Comparison of ENCODE assay signal across 11 cellular contexts in genomic region chr1:225944951-225945350, GRCh38. TPM values are rescaled to one million over a fixed set of nuclear protein-coding genes. Genes with fewer than 3 reads are reported as not detected.
DNase-seq lines count a peak whose midpoint lies in the region; ATAC-seq and TF ChIP-seq lines count a peak whose summit lies in the region.
"Had no signal": no experiment of that assay in that cellular context is flagged by ENCODE, and none has a peak within 500 bp of the region (broad histone marks: within the 10 kb centered on the region; RNA-seq: fewer than 3 reads in every experiment).

No MANE protein-coding gene starts in this region.

- H3K36me3 ChIP-seq in GM06990 (ENCODE audit: control insufficient read depth, insufficient read depth, low read length) (no peaks in the 10 kb centered on the region), endodermal cell (ENCODE audit: control insufficient read depth, insufficient read depth, low read length) (peaks cover 10% of the 10 kb centered on the region)
- H3K36me3 ChIP-seq: SJSA1 had no signal

- peak overlapping the region; percentile 66 for H3K27ac ChIP-seq in endodermal cell (ENCODE audit: low read depth, low read length)
- H3K27ac ChIP-seq: SJSA1 had no signal

- H3K36me3 Mint-ChIP-seq in endodermal cell (ENCODE audit: low read depth) = peaks cover 4% of the 10 kb centered on the region

- peaks cover 68% of the 10 kb centered on the region for H3K4me1 Mint-ChIP-seq in endodermal cell

- peak; percentile 52 for ATAC-seq in HG03460 (IDR thresholded peaks at IDR 0.05; ENCODE audit: unreplicated experiment)

- H3K9me3 ChIP-seq in endodermal cell (ENCODE audit: control insufficient read depth, low read length) = no peaks in the 10 kb centered on the region
- H3K9me3 ChIP-seq: SJSA1 had no signal

- 74 to 94% methylated on average over 2 to 7 of the region's 7 CpGs for WGBS in endodermal cell (ENCODE audit: insufficient coverage in 1 of 2, insufficient read length in 1 of 2), 2 experiments

- H3K27me3 Mint-ChIP-seq in endodermal cell (ENCODE audit: insufficient read depth) = peaks cover 11% of the 10 kb centered on the region

- H3K9me3 Mint-ChIP-seq in endodermal cell = no peaks in the 10 kb centered on the region

- H3K4me1 ChIP-seq in endodermal cell (ENCODE audit: control insufficient read depth, insufficient read depth, low read length) = peaks cover 53% of the 10 kb centered on the region
- H3K4me1 ChIP-seq: SJSA1 had no signal

- peak overlapping the region; percentile 96 for H3K27ac Mint-ChIP-seq in endodermal cell

- H3K27me3 ChIP-seq in GM06990 (replicated peaks; ENCODE audit: control insufficient read depth, insufficient read depth, low read length) (no peaks in the 10 kb centered on the region), endodermal cell (ENCODE audit: control insufficient read depth, insufficient read depth, low read length, poor library complexity, severe bottlenecking) (no peaks in the 10 kb centered on the region)
- H3K27me3 ChIP-seq: SJSA1 had no signal

- DNase-seq in GM06990 (ENCODE audit: extremely low read depth, insufficient read length) (peak; percentile 50), GM20000 (ENCODE audit: low spot score) (peak; percentile 73), endodermal cell (no peak), cortex of kidney (lab: John Stamatoyannopoulos, UW) (no peak), DMS79 treated with DMSO at 0.1 percent for 48 hours (lab: John Stamatoyannopoulos, UW) (no peak), OCI-M2 (lab: John Stamatoyannopoulos, UW; ENCODE audit: unreplicated experiment) (no peak)
- no peak for DNase-seq in activated naive CD4-positive, alpha-beta T cell treated with anti-CD3 and anti-CD28 coated beads, Interleukin-2, amount 50 U/mL, for 16 hours

- H3K4me3 ChIP-seq in GM06990 (replicated peaks; ENCODE audit: low read depth, low read length) (no peak overlapping the region), endodermal cell (ENCODE audit: low read length) (no peak overlapping the region)
- H3K4me3 ChIP-seq: SJSA1 had no signal

- H3K4me3 Mint-ChIP-seq in endodermal cell = no peak overlapping the region

- TF ChIP-seq CTCF in GM06990 (IDR thresholded peaks at IDR 0.05; ENCODE audit: insufficient read depth, low read length, poor library complexity, severe bottlenecking) (no peak), GM20000 (IDR thresholded peaks at IDR 0.05; ENCODE audit: extremely low read depth, missing control alignments) (no peak), endodermal cell (conservative IDR thresholded peaks at IDR 0.05) (no peak)

- peak overlapping the region; percentile 66 for H3K9ac ChIP-seq in endodermal cell (ENCODE audit: extremely low read depth, low read length, poor library complexity, severe bottlenecking)

RNA-seq across cellular contexts. Expression of gene LEFTY2, which starts 3.9 kb away (rescaled TPM):
- total RNA-seq in endodermal cell = 100 to 1,000 TPM; 272 to 938 TPM
- polyA plus RNA-seq in endodermal cell (2013, experiment 1 of 2) = 318 TPM
- 376 TPM for polyA plus RNA-seq in endodermal cell (2013, experiment 2 of 2)
- total RNA-seq: SJSA1 had no signal

RNA-seq across cellular contexts. Expression of gene PYCR2, which starts 20.9 kb away (rescaled TPM):
- total RNA-seq in endodermal cell = 100 to 1,000 TPM in 1 of 2 donors, 10 to 100 TPM in 1; 94.5 to 101 TPM
- polyA plus RNA-seq in endodermal cell (2013, experiment 1 of 2) = 74.6 TPM
- polyA plus RNA-seq in endodermal cell (2013, experiment 2 of 2) = 71.4 TPM

RNA-seq across cellular contexts. Expression of gene SDE2, which starts 54.2 kb away (rescaled TPM):
- total RNA-seq in endodermal cell = 10 to 100 TPM; 19.0 to 21.6 TPM
- 13.3 TPM for polyA plus RNA-seq in endodermal cell (2013, experiment 1 of 2)
- polyA plus RNA-seq in endodermal cell (2013, experiment 2 of 2) = 12.3 TPM

RNA-seq across cellular contexts. Expression of gene LEFTY1, which starts 56.0 kb away (rescaled TPM):
- 100 to 1,000 TPM in 1 of 2 donors, 10 to 100 TPM in 1; 76.0 to 660 TPM for total RNA-seq in endodermal cell
- 184 TPM for polyA plus RNA-seq in endodermal cell (2013, experiment 1 of 2)
- 274 TPM for polyA plus RNA-seq in endodermal cell (2013, experiment 2 of 2)
- total RNA-seq: fibroblast of villous mesenchyme, pulmonary artery endothelial cell, SJSA1 had no signal

Comparison
In these comparisons a context has a peak if more than half of its experiments do, and no peak if none do; other contexts are left out.
1. DNase-seq: peak in GM06990 (single experiment) and GM20000 (single experiment); none in endodermal cell (single experiment), cortex of kidney (single experiment), activated naive CD4-positive, alpha-beta T cell treated with anti-CD3 and anti-CD28 coated beads, Interleukin-2, amount 50 U/mL, for 16 hours (single experiment), DMS79 treated with DMSO at 0.1 percent for 48 hours (single experiment) and OCI-M2 (single experiment).